8 cellular contexts compared by ENCODE assay signal in genomic region chr15:82197734-82198594, GRCh38.
A peak's percentile ranks its signal among the peaks of the same experiment; 100 is the strongest.
DNase-seq lines count a peak whose midpoint lies in the region; ATAC-seq and TF ChIP-seq lines count a peak whose summit lies in the region.

No MANE protein-coding gene starts in this region.

- peak; percentile 88 for TF ChIP-seq CTCF in C4-2B (conservative IDR thresholded peaks at IDR 0.05)

- peak; percentile 87 for ATAC-seq in HG03280 (IDR thresholded peaks at IDR 0.05; ENCODE audit: unreplicated experiment)

- DNase-seq in GM19238 (ENCODE audit: insufficient read length, low spot score) (peak; percentile 20), NCI-H460 (ENCODE audit: extremely low read depth, low read depth) (peak; percentile 63), medulla oblongata (ENCODE audit: extremely low spot score) (peak; percentile 94)
- DNase-seq in activated CD4-positive, alpha-beta T cell treated with anti-CD3 and anti-CD28 coated beads, Interleukin-2, amount 50 U/mL, for 24 hours (ENCODE audit: low read depth in 1 of 2, low spot score in 1 of 2) = peak; percentile 13 to 46
- peak; percentile 25 for DNase-seq in effector CD8-positive, alpha-beta T cell (lab: John Stamatoyannopoulos, UW)
- peak; percentile 15 for DNase-seq in stimulated activated CD8-positive, alpha-beta memory T cell treated with anti-CD3 and anti-CD28 coated beads, Interleukin-4, amount 100 ng/mL, for 24 hours (ENCODE audit: low read depth)

- H3K27ac ChIP-seq in C4-2B = no peak overlapping the region

Comparison
In these comparisons a context has a peak if more than half of its experiments do, and no peak if none do; other contexts are left out.
1. DNase-seq: peak in every context shown above with its lines; median percentile 94 in medulla oblongata; 63 in NCI-H460; 30 in activated CD4-positive, alpha-beta T cell treated with anti-CD3 and anti-CD28 coated beads, Interleukin-2, amount 50 U/mL, for 24 hours; 25 in effector CD8-positive, alpha-beta T cell; 20 in GM19238; 15 in stimulated activated CD8-positive, alpha-beta memory T cell treated with anti-CD3 and anti-CD28 coated beads, Interleukin-4, amount 100 ng/mL, for 24 hours.